ENCODE assay signal across 1 cellular context in genomic region chr7:99473315-99473596, GRCh38.
TF ChIP-seq lines count a peak whose summit lies in the region.

No MANE protein-coding gene starts in this region.

TF ChIP-seq in WTC11, 78 proteins besides CTCF, POLR2A, EP300 and RAD21 (continued from another document):
- TF ChIP-seq ZNF281 (CRISPR knock-in tag; IDR thresholded peaks at IDR 0.05), result no peak
- no peak for TF ChIP-seq ZNF425 (CRISPR knock-in tag; conservative IDR thresholded peaks at IDR 0.05)
- TF ChIP-seq ZNF232 (CRISPR knock-in tag; IDR thresholded peaks at IDR 0.05), result no peak
- no peak for TF ChIP-seq FOXP1 (CRISPR knock-in tag; IDR thresholded peaks at IDR 0.05; ENCODE audit: borderline replicate concordance)
- TF ChIP-seq IRF1 (CRISPR knock-in tag; IDR thresholded peaks at IDR 0.05), result no peak
- no peak for TF ChIP-seq RELA (CRISPR knock-in tag; IDR thresholded peaks at IDR 0.05; ENCODE audit: borderline replicate concordance)
- no peak for TF ChIP-seq NFATC4 (CRISPR knock-in tag; IDR thresholded peaks at IDR 0.05)
- TF ChIP-seq ZNF671 (CRISPR knock-in tag; IDR thresholded peaks at IDR 0.05), result no peak
- no peak for TF ChIP-seq E2F5 (CRISPR knock-in tag; IDR thresholded peaks at IDR 0.05)
- no peak for TF ChIP-seq TCF7 (CRISPR knock-in tag; IDR thresholded peaks at IDR 0.05; ENCODE audit: low read depth)
- no peak for TF ChIP-seq SMAD4 (CRISPR knock-in tag; IDR thresholded peaks at IDR 0.05)
- TF ChIP-seq TEAD1 (CRISPR knock-in tag; IDR thresholded peaks at IDR 0.05), result no peak
- TF ChIP-seq ATF3 (CRISPR knock-in tag; conservative IDR thresholded peaks at IDR 0.05), result no peak
- no peak for TF ChIP-seq SMAD3 (CRISPR knock-in tag; IDR thresholded peaks at IDR 0.05; ENCODE audit: borderline replicate concordance)
